In genomic region chr1:94783342-94784264, GRCh38 we compare ENCODE assay signal across 8 cellular contexts. TPM values are rescaled to one million over a fixed set of nuclear protein-coding genes. Genes with fewer than 3 reads are reported as not detected.
DNase-seq lines count a peak whose midpoint lies in the region; ATAC-seq and TF ChIP-seq lines count a peak whose summit lies in the region.

No MANE protein-coding gene starts in this region.

- intact Hi-C loops in sigmoid colon (cut with DNase I) = no loop called here

- H3K9me3 ChIP-seq in right atrium auricular region (no peaks in the 10 kb centered on the region), sigmoid colon (no peaks in the 10 kb centered on the region)

- no peak for ATAC-seq in HG03565 (IDR thresholded peaks at IDR 0.05; ENCODE audit: unreplicated experiment)
- ATAC-seq in HG02763 (IDR thresholded peaks at IDR 0.05; ENCODE audit: unreplicated experiment) = no peak

- TF ChIP-seq EP300 in sigmoid colon (IDR thresholded peaks at IDR 0.05) = peak in 1 of 4 donors; percentile 37

- TF ChIP-seq POLR2A in sigmoid colon (IDR thresholded peaks at IDR 0.05) = no peak

- H3K27me3 ChIP-seq in right atrium auricular region (no peaks in the 10 kb centered on the region), sigmoid colon (no peaks in the 10 kb centered on the region)

- H3K36me3 ChIP-seq in right atrium auricular region = no peaks in the 10 kb centered on the region
- H3K36me3 ChIP-seq in sigmoid colon = no peaks in the 10 kb centered on the region

- H3K27ac ChIP-seq in angular gyrus (ENCODE audit: low read depth, low read length) (peak overlapping the region; percentile 19), right atrium auricular region (peak overlapping the region; percentile 62 to 63), sigmoid colon (peak overlapping the region; percentile 74 to 80 (median 78))

- TF ChIP-seq CTCF in right atrium auricular region (IDR thresholded peaks at IDR 0.05) (no peak), sigmoid colon (IDR thresholded peaks at IDR 0.05) (no peak)

- peak; percentile 96 for DNase-seq in GM04503 (ENCODE audit: low read depth)
- DNase-seq in right atrium auricular region (ENCODE audit: low spot score) = peak; percentile 81
- DNase-seq in sigmoid colon = peak; percentile 92
- no peak for DNase-seq in NCI-H748 treated with DMSO at 0.1 percent for 48 hours (lab: John Stamatoyannopoulos, UW)
- no peak for DNase-seq in central memory CD4-positive, alpha-beta T cell

- H3K4me3 ChIP-seq in right atrium auricular region (no peak overlapping the region), sigmoid colon (no peak overlapping the region)

- WGBS in sigmoid colon, 2 donors = 22 to 58% methylated on average over 16 of the region's 16 CpGs

- H3K4me1 ChIP-seq in right atrium auricular region = peaks cover 0 to 17% of the 10 kb centered on the region in 2 donors
- H3K4me1 ChIP-seq in sigmoid colon = peaks cover 0 to 36% (median 26%) of the 10 kb centered on the region in 4 donors

RNA-seq across cellular contexts. Expression of gene SLC44A3, which starts 36.6 kb away (rescaled TPM):
- total RNA-seq in right atrium auricular region = 1 to 10 TPM; 2.7 to 9.5 TPM
- total RNA-seq in sigmoid colon = 1 to 10 TPM; 1.2 to 4.7 (median 2.2) TPM
- polyA plus RNA-seq in sigmoid colon = 10 to 100 TPM; 12.5 to 28.5 (median 18.6) TPM

Comparison
In these comparisons a context has a peak if more than half of its experiments do, and no peak if none do; other contexts are left out.
1. DNase-seq: peak in GM04503 (single experiment), right atrium auricular region (single experiment) and sigmoid colon (single experiment); none in NCI-H748 treated with DMSO at 0.1 percent for 48 hours (single experiment) and central memory CD4-positive, alpha-beta T cell (single experiment).
2. H3K27ac ChIP-seq: peak in every context shown above with its lines; median percentile 78 in sigmoid colon; 62 in right atrium auricular region; 19 in angular gyrus.